1 cellular context compared by ENCODE assay signal in genomic region chr16:70267516-70267915, GRCh38.
TF ChIP-seq lines count a peak whose summit lies in the region.

No MANE protein-coding gene starts in this region.

TF ChIP-seq in H1, 55 proteins besides CTCF, POLR2A, EP300 and RAD21:
- TF ChIP-seq ZNF274 (IDR thresholded peaks at IDR 0.05; ENCODE audit: borderline replicate concordance, extremely low read depth, low read length) (no peak), ASH2L (IDR thresholded peaks at IDR 0.05; ENCODE audit: low read length) (no peak), HDAC2 (IDR thresholded peaks at IDR 0.05; ENCODE audit: borderline replicate concordance in 1 of 2, low read depth in 2 of 2, low read length in 2 of 2) (no peak), CEBPB (IDR thresholded peaks at IDR 0.05; ENCODE audit: low read depth, low read length) (no peak), POLR2AphosphoS5 (IDR thresholded peaks at IDR 0.05; ENCODE audit: low read depth, low read length) (no peak), YY1 (IDR thresholded peaks at IDR 0.05; ENCODE audit: low read depth, low read length) (no peak), TAF7 (optimal IDR thresholded peaks at IDR 0.05; ENCODE audit: borderline replicate concordance, low read depth, low read length) (no peak), SIN3A (conservative IDR thresholded peaks at IDR 0.05 in 1 of 2, IDR thresholded peaks at IDR 0.05 in 1 of 2; ENCODE audit: low read depth in 1 of 2, low read length in 2 of 2) (no peak), E2F6 (IDR thresholded peaks at IDR 0.05) (no peak), MAFK (IDR thresholded peaks at IDR 0.05; ENCODE audit: low read depth, low read length) (no peak), CBX5 (IDR thresholded peaks at IDR 0.05; ENCODE audit: low read depth, low read length) (no peak), CHD7 (IDR thresholded peaks at IDR 0.05; ENCODE audit: insufficient replicate concordance, low read length) (no peak), SP4 (IDR thresholded peaks at IDR 0.05; ENCODE audit: low read length) (no peak), NANOG (IDR thresholded peaks at IDR 0.05; ENCODE audit: insufficient read depth, low read depth, low read length, poor library complexity, severe bottlenecking) (no peak), TAF1 (IDR thresholded peaks at IDR 0.05; ENCODE audit: low read depth, low read length) (no peak), HDAC6 (IDR thresholded peaks at IDR 0.05; ENCODE audit: low read depth, low read length) (no peak), FOSL1 (IDR thresholded peaks at IDR 0.05; ENCODE audit: insufficient read depth, low read depth, low read length) (no peak), PHF8 (conservative IDR thresholded peaks at IDR 0.05; ENCODE audit: low read depth, low read length) (no peak), TCF12 (IDR thresholded peaks at IDR 0.05; ENCODE audit: low read depth, low read length) (no peak), SP1 (IDR thresholded peaks at IDR 0.05; ENCODE audit: low read depth, low read length) (no peak)
